8 cellular contexts compared by ENCODE assay signal in genomic region chr4:26985836-26986235, GRCh38.
DNase-seq lines count a peak whose midpoint lies in the region; ATAC-seq and TF ChIP-seq lines count a peak whose summit lies in the region.

No MANE protein-coding gene starts in this region.

- H3K18ac ChIP-seq in trophoblast cell (ENCODE audit: low read length), result no peak overlapping the region

- no peaks in the 10 kb centered on the region for H3K27me3 ChIP-seq in CD4-positive, alpha-beta memory T cell (ENCODE audit: insufficient read depth, low read length)
- H3K27me3 ChIP-seq in trophoblast cell (ENCODE audit: insufficient read depth, low read length) (no peaks in the 10 kb centered on the region), A673 (replicated peaks; ENCODE audit: insufficient read depth, low read depth, low read length, poor library complexity) (no peaks in the 10 kb centered on the region)

- no peaks in the 10 kb centered on the region for H3K79me2 ChIP-seq in trophoblast cell (ENCODE audit: control insufficient read depth, insufficient read depth, low read length, poor library complexity)

- H3K27me3 Mint-ChIP-seq in CD4-positive, alpha-beta memory T cell, result no peaks in the 10 kb centered on the region
- no peaks in the 10 kb centered on the region for H3K27me3 Mint-ChIP-seq in activated CD4-positive, alpha-beta memory T cell treated with anti-CD3 and anti-CD28 coated beads for 36 hours

- H4K8ac ChIP-seq in trophoblast cell (ENCODE audit: low read depth, low read length), result no peak overlapping the region

- H3K4me1 Mint-ChIP-seq in CD4-positive, alpha-beta memory T cell, result peaks cover 36 to 54% (median 44%) of the 10 kb centered on the region in 4 donors
- H3K4me1 Mint-ChIP-seq in activated CD4-positive, alpha-beta memory T cell treated with anti-CD3 and anti-CD28 coated beads for 36 hours (ENCODE audit: low read depth), result peaks cover 43% of the 10 kb centered on the region

- H3K4me2 ChIP-seq in trophoblast cell (ENCODE audit: low read length), result no peak overlapping the region

- TF ChIP-seq CTCF in A673 (conservative IDR thresholded peaks at IDR 0.05; ENCODE audit: low read depth, low read length) (no peak), omental fat pad (IDR thresholded peaks at IDR 0.05) (no peak)

- H4K91ac ChIP-seq in trophoblast cell (ENCODE audit: low read depth, low read length), result no peak overlapping the region

- H2AFZ ChIP-seq in trophoblast cell (ENCODE audit: insufficient read depth, low read length, poor library complexity), result no peak overlapping the region

- H3K4ac ChIP-seq in trophoblast cell (ENCODE audit: low read depth, low read length), result no peak overlapping the region

- H3K27ac ChIP-seq in CD4-positive, alpha-beta memory T cell (ENCODE audit: low read depth, low read length), result no peak overlapping the region
- H3K27ac ChIP-seq in trophoblast cell (ENCODE audit: low read depth, low read length) (no peak overlapping the region), A673 (ENCODE audit: low read depth, low read length, poor library complexity, severe bottlenecking) (no peak overlapping the region)

- peak; percentile 60 to 70 (median 65) for DNase-seq in CD4-positive, alpha-beta memory T cell
- peak; percentile 56 for DNase-seq in activated CD4-positive, alpha-beta memory T cell treated with anti-CD3 and anti-CD28 coated beads for 36 hours
- DNase-seq in trophoblast cell (no peak), A673 (ENCODE audit: low spot score) (no peak), hepatic stellate cell (ENCODE audit: low spot score) (no peak), omental fat pad (ENCODE audit: low spot score) (no peak)

- H3K9me3 ChIP-seq in CD4-positive, alpha-beta memory T cell (ENCODE audit: control insufficient read depth in 1 of 2, low read length in 2 of 2), result no peaks in the 10 kb centered on the region
- H3K9me3 ChIP-seq in trophoblast cell (ENCODE audit: insufficient read depth, low read depth, low read length) (no peaks in the 10 kb centered on the region), A673 (ENCODE audit: low read depth, low read length, poor library complexity, severe bottlenecking) (no peaks in the 10 kb centered on the region)

- H3K36me3 Mint-ChIP-seq in CD4-positive, alpha-beta memory T cell, result peaks cover 7 to 10% of the 10 kb centered on the region in 2 donors
- H3K36me3 Mint-ChIP-seq in activated CD4-positive, alpha-beta memory T cell treated with anti-CD3 and anti-CD28 coated beads for 36 hours, result peaks cover 14% of the 10 kb centered on the region

- no peak overlapping the region for H2BK12ac ChIP-seq in trophoblast cell (ENCODE audit: low read length)

- no peak overlapping the region for H3K9ac ChIP-seq in trophoblast cell (ENCODE audit: low read length)

- peaks cover 0 to 3% (median 0%) of the 10 kb centered on the region in 8 donors for H3K9me3 Mint-ChIP-seq in CD4-positive, alpha-beta memory T cell
- peaks cover under 1% of the 10 kb centered on the region for H3K9me3 Mint-ChIP-seq in activated CD4-positive, alpha-beta memory T cell treated with anti-CD3 and anti-CD28 coated beads for 36 hours

- peak overlapping the region in 7 of 8 donors; percentile 1 to 77 (median 64) for H3K4me3 Mint-ChIP-seq in CD4-positive, alpha-beta memory T cell
- H3K4me3 Mint-ChIP-seq in activated CD4-positive, alpha-beta memory T cell treated with anti-CD3 and anti-CD28 coated beads for 36 hours, result no peak overlapping the region

- peak overlapping the region in 5 of 7 donors; percentile 25 to 77 (median 42) for H3K27ac Mint-ChIP-seq in CD4-positive, alpha-beta memory T cell
- no peak overlapping the region for H3K27ac Mint-ChIP-seq in activated CD4-positive, alpha-beta memory T cell treated with anti-CD3 and anti-CD28 coated beads for 36 hours

- CTCF ChIA-PET in CD4-positive, alpha-beta memory T cell (lab: Charles Lee; ENCODE audit: partially characterized antibody), result interaction anchor here (0.8 to 1.5 kb wide), 5 partner anchors 20 to 125 kb away, joined by 3 to 5 read pairs (median 4); partner anchors contain the start of gene STIM2
- CTCF ChIA-PET in activated CD4-positive, alpha-beta memory T cell treated with anti-CD3 and anti-CD28 coated beads for 36 hours (lab: Charles Lee), result interaction anchor here (0.9 kb wide), 1 partner anchor 18 kb away, joined by 3 read pairs; no protein-coding TSS in a partner anchor
- CTCF ChIA-PET in A673 (lab: Charles Lee), result no interaction called here

- no peak overlapping the region for H2BK5ac ChIP-seq in trophoblast cell (ENCODE audit: low read depth, low read length, poor library complexity)

- H3K4me3 ChIP-seq in CD4-positive, alpha-beta memory T cell (ENCODE audit: low read length in 2 of 2), result no peak overlapping the region
- H3K4me3 ChIP-seq in trophoblast cell (ENCODE audit: low read depth, low read length) (no peak overlapping the region), A673 (ENCODE audit: low read depth, low read length, poor library complexity, severe bottlenecking) (no peak overlapping the region)

- POLR2A ChIA-PET in CD4-positive, alpha-beta memory T cell (lab: Charles Lee; ENCODE audit: partially characterized antibody), result interaction anchor here (1.0 to 2.8 kb wide), 4 partner anchors 22 to 402 kb away, joined by 3 to 14 read pairs (median 6); partner anchors contain the start of genes STIM2 and TBC1D19
- POLR2A ChIA-PET in activated CD4-positive, alpha-beta memory T cell treated with anti-CD3 and anti-CD28 coated beads for 36 hours (lab: Charles Lee), result no interaction called here
- POLR2A ChIA-PET in A673 (lab: Charles Lee; ENCODE audit: low non-redundant PET), result no interaction called here

- H3K36me3 ChIP-seq in CD4-positive, alpha-beta memory T cell (ENCODE audit: insufficient read depth, low read length), result peaks cover 3% of the 10 kb centered on the region
- H3K36me3 ChIP-seq in trophoblast cell (ENCODE audit: control insufficient read depth in 1 of 2, insufficient read depth in 2 of 2, low read length in 2 of 2) (no peaks in the 10 kb centered on the region), A673 (ENCODE audit: insufficient read depth, low read length, poor library complexity, severe bottlenecking) (no peaks in the 10 kb centered on the region)

- intact Hi-C loops in CD4-positive, alpha-beta memory T cell (cut with micrococcal nuclease), result loop anchor here (5.0 kb wide), 1 partner anchor 124 kb away; the partner anchor contains the start of gene STIM2
- intact Hi-C loops in activated CD4-positive, alpha-beta memory T cell treated with anti-CD3 and anti-CD28 coated beads for 36 hours (cut with micrococcal nuclease), result loop anchor here (1.0 to 2.0 kb wide), 2 partner anchors 7 to 19 kb away; no protein-coding TSS in a partner anchor
- intact Hi-C loops in A673 (cut with micrococcal nuclease; ENCODE audit: unreplicated experiment), result no loop called here

- H4K12ac ChIP-seq in trophoblast cell (ENCODE audit: low read depth, low read length), result no peak overlapping the region

- WGBS in trophoblast cell (ENCODE audit: extremely low coverage, insufficient coverage, insufficient read length), result no CpG with 5 or more reads among the region's 3 CpGs

- ATAC-seq in GM19351 (IDR thresholded peaks at IDR 0.05; ENCODE audit: unreplicated experiment) (peak; percentile 98), HG03175 (IDR thresholded peaks at IDR 0.05; ENCODE audit: unreplicated experiment) (peak; percentile 80), omental fat pad (ENCODE audit: low FRiP score) (no peak)

- H3K14ac ChIP-seq in trophoblast cell (ENCODE audit: low read length), result no peak overlapping the region

- BruUV-seq in A673 (replicated peaks; lab: Mats Ljungman, UMichigan), result no TSS peak

- no peak overlapping the region for H3K23ac ChIP-seq in trophoblast cell (ENCODE audit: low read length)

- no peak overlapping the region for H2BK120ac ChIP-seq in trophoblast cell (ENCODE audit: insufficient read depth, low read length, poor library complexity)

- peaks cover 33% of the 10 kb centered on the region for H3K4me1 ChIP-seq in CD4-positive, alpha-beta memory T cell (ENCODE audit: insufficient read depth, low read length)
- H3K4me1 ChIP-seq in trophoblast cell (ENCODE audit: control insufficient read depth in 1 of 2, insufficient read depth in 2 of 2, low read length in 2 of 2), result peaks cover 3% of the 10 kb centered on the region in 2 experiments
- H3K4me1 ChIP-seq in A673 (ENCODE audit: insufficient read depth, low read length, poor library complexity, severe bottlenecking), result peaks cover 6% of the 10 kb centered on the region

- H2AK5ac ChIP-seq in trophoblast cell (ENCODE audit: low read length), result no peak overlapping the region

- no peaks in the 10 kb centered on the region for H3K79me1 ChIP-seq in trophoblast cell (ENCODE audit: low read length)

Comparison
In these comparisons a context has a peak if more than half of its experiments do, and no peak if none do; other contexts are left out.
1. DNase-seq: peak in CD4-positive, alpha-beta memory T cell (5 of 5) and activated CD4-positive, alpha-beta memory T cell treated with anti-CD3 and anti-CD28 coated beads for 36 hours (single experiment); none in trophoblast cell (0 of 2), A673 (single experiment), hepatic stellate cell (single experiment) and omental fat pad (single experiment).